23 cellular contexts compared by ENCODE assay signal in genomic region chr6:37555040-37555781, GRCh38. TPM values are rescaled to one million over a fixed set of nuclear protein-coding genes. Genes with fewer than 3 reads are reported as not detected.
DNase-seq lines count a peak whose midpoint lies in the region; FAIRE-seq and TF ChIP-seq lines count a peak whose summit lies in the region.
"Had no signal": no experiment of that assay in that cellular context is flagged by ENCODE, and none has a peak within 500 bp of the region (broad histone marks: within the 10 kb centered on the region; RNA-seq: fewer than 3 reads in every experiment).

No MANE protein-coding gene starts in this region.

- no peak overlapping the region for H3K4ac ChIP-seq in neuronal stem cell (ENCODE audit: low read length)

- TF ChIP-seq POLR2A in GM19193 (IDR thresholded peaks at IDR 0.05; ENCODE audit: extremely low read depth, insufficient read depth, insufficient read length): peak; percentile 66

- no peak overlapping the region for H3K23ac ChIP-seq in neuronal stem cell (ENCODE audit: low read depth, low read length, poor library complexity)

- WGBS in neuronal stem cell (ENCODE audit: extremely low coverage in 2 of 2, insufficient read length in 2 of 2, insufficient replicate concordance in 1 of 2), 2 donors: no CpG with 5 or more reads among the region's 17 CpGs

- H3K4me3 ChIP-seq in GM06990 (replicated peaks; ENCODE audit: low read depth, low read length) (peak overlapping the region; percentile 70), neuronal stem cell (ENCODE audit: low read length in 2 of 2) (no peak overlapping the region)
- H3K4me3 ChIP-seq: heart right ventricle, K562, upper lobe of right lung had no signal

- no peak for FAIRE-seq in GM19239 (lab: Jason Lieb, UNC)
- FAIRE-seq: K562 had no signal

- H3K36me3 ChIP-seq in GM06990 (ENCODE audit: control insufficient read depth, insufficient read depth, low read length) (peaks cover 4% of the 10 kb centered on the region), neuronal stem cell (replicated peaks in 1 of 2; ENCODE audit: control insufficient read depth in 2 of 2, insufficient read depth in 2 of 2, low read length in 2 of 2) (no peaks in the 10 kb centered on the region)
- H3K36me3 ChIP-seq: heart right ventricle, neutrophil, upper lobe of right lung, WERI-Rb-1 had no signal

- no peak overlapping the region for H2BK15ac ChIP-seq in neuronal stem cell (ENCODE audit: low read length)

- H3K27me3 ChIP-seq in GM06990 (replicated peaks; ENCODE audit: control insufficient read depth, insufficient read depth, low read length) (no peaks in the 10 kb centered on the region), neuronal stem cell (ENCODE audit: control insufficient read depth in 3 of 3, insufficient read depth in 3 of 3, low read depth in 1 of 3, low read length in 3 of 3) (no peaks in the 10 kb centered on the region)

- H3K9ac ChIP-seq in neuronal stem cell (ENCODE audit: low read depth, low read length, poor library complexity): no peak overlapping the region

- no peak overlapping the region for H2AFZ ChIP-seq in neuronal stem cell (ENCODE audit: low read length)

- intact Hi-C loops in activated T-helper 1 cell treated with anti-CD3 and anti-CD28 coated beads, Interleukin-12 subunit alpha, Interleukin-12 subunit beta, Interleukin-2, Interleukin-4 antibody, amounts not matched to agents 30 ng/mL and 10 ng/mL and 1 ng/mL, durations not matched to agents 14 hours and 24 hours and 36 hours (cut with micrococcal nuclease): loop anchor here (10.0 kb wide), 1 partner anchor 1560 kb away; the partner anchor contains the start of gene SAYSD1

- no peak overlapping the region for H3K4me2 ChIP-seq in neuronal stem cell (ENCODE audit: insufficient read depth, low read length, poor library complexity, severe bottlenecking)

- peaks cover 45 to 57% of the 10 kb centered on the region in 2 donors for H3K4me1 ChIP-seq in neuronal stem cell (ENCODE audit: control insufficient read depth in 2 of 2, insufficient read depth in 1 of 2, low read depth in 1 of 2, low read length in 2 of 2)

- H3K27me3 Mint-ChIP-seq in activated T-helper 1 cell treated with anti-CD3 and anti-CD28 coated beads, Interleukin-12 subunit alpha, Interleukin-12 subunit beta, Interleukin-2, Interleukin-4 antibody, amounts not matched to agents 30 ng/mL and 10 ng/mL and 1 ng/mL, durations not matched to agents 14 hours and 24 hours and 36 hours (ENCODE audit: insufficient read depth): peaks cover 17% of the 10 kb centered on the region
- H3K27me3 Mint-ChIP-seq: effector memory CD8-positive, alpha-beta T cell had no signal

- H3K4me3 Mint-ChIP-seq in activated T-helper 1 cell treated with anti-CD3 and anti-CD28 coated beads, Interleukin-12 subunit alpha, Interleukin-12 subunit beta, Interleukin-2, Interleukin-4 antibody, amounts not matched to agents 30 ng/mL and 10 ng/mL and 1 ng/mL, durations not matched to agents 14 hours and 24 hours and 36 hours: no peak overlapping the region
- H3K4me3 Mint-ChIP-seq: activated CD8-positive, alpha-beta T cell treated with anti-CD3 and anti-CD28 coated beads for 36 hours; activated T-cell treated with anti-CD3 and anti-CD28 coated beads, Interleukin-2, amount 50 U/mL, for 72 hours; effector memory CD8-positive, alpha-beta T cell; mesothelial cell of epicardium had no signal

- no peak overlapping the region for H3K27ac ChIP-seq in neuronal stem cell (replicated peaks; ENCODE audit: low read length)
- H3K27ac ChIP-seq: heart right ventricle, HL-60, neutrophil, upper lobe of right lung, WERI-Rb-1 had no signal

- H2AK5ac ChIP-seq in neuronal stem cell (ENCODE audit: low read depth, low read length): peak overlapping the region; percentile 29

- no peaks in the 10 kb centered on the region for H3K79me1 ChIP-seq in neuronal stem cell (ENCODE audit: low read depth, low read length)

- H3K9me3 Mint-ChIP-seq in activated T-helper 1 cell treated with anti-CD3 and anti-CD28 coated beads, Interleukin-12 subunit alpha, Interleukin-12 subunit beta, Interleukin-2, Interleukin-4 antibody, amounts not matched to agents 30 ng/mL and 10 ng/mL and 1 ng/mL, durations not matched to agents 14 hours and 24 hours and 36 hours: no peaks in the 10 kb centered on the region
- H3K9me3 Mint-ChIP-seq: activated CD8-positive, alpha-beta T cell treated with anti-CD3 and anti-CD28 coated beads for 36 hours; activated T-cell treated with anti-CD3 and anti-CD28 coated beads, Interleukin-2, amount 50 U/mL, for 72 hours; effector memory CD8-positive, alpha-beta T cell; mesothelial cell of epicardium had no signal

- H2BK120ac ChIP-seq in neuronal stem cell (ENCODE audit: low read depth, low read length): no peak overlapping the region

- H3K18ac ChIP-seq in neuronal stem cell (ENCODE audit: low read length): peak overlapping the region; percentile 24

- no peak overlapping the region for H3K14ac ChIP-seq in neuronal stem cell (ENCODE audit: low read length)

- no peak for TF ChIP-seq CTCF in GM06990 (IDR thresholded peaks at IDR 0.05; ENCODE audit: insufficient read depth, low read length, poor library complexity, severe bottlenecking)

- no peaks in the 10 kb centered on the region for H3K36me3 Mint-ChIP-seq in activated T-helper 1 cell treated with anti-CD3 and anti-CD28 coated beads, Interleukin-12 subunit alpha, Interleukin-12 subunit beta, Interleukin-2, Interleukin-4 antibody, amounts not matched to agents 30 ng/mL and 10 ng/mL and 1 ng/mL, durations not matched to agents 14 hours and 24 hours and 36 hours (ENCODE audit: low read depth)
- H3K36me3 Mint-ChIP-seq: mesothelial cell of epicardium had no signal

- H3K27ac Mint-ChIP-seq in activated T-helper 1 cell treated with anti-CD3 and anti-CD28 coated beads, Interleukin-12 subunit alpha, Interleukin-12 subunit beta, Interleukin-2, Interleukin-4 antibody, amounts not matched to agents 30 ng/mL and 10 ng/mL and 1 ng/mL, durations not matched to agents 14 hours and 24 hours and 36 hours: peak overlapping the region; percentile 27
- H3K27ac Mint-ChIP-seq: activated T-cell treated with anti-CD3 and anti-CD28 coated beads, Interleukin-2, amount 50 U/mL, for 72 hours had no signal

- no peak overlapping the region for H2BK12ac ChIP-seq in neuronal stem cell (ENCODE audit: low read length)

- H2BK5ac ChIP-seq in neuronal stem cell (ENCODE audit: low read length): no peak overlapping the region

- no peak overlapping the region for H4K8ac ChIP-seq in neuronal stem cell (ENCODE audit: low read depth, low read length)

- DNase-seq in GM06990 (ENCODE audit: extremely low read depth, insufficient read length) (peak; percentile 76), neuronal stem cell (ENCODE audit: low spot score) (no peak), inferior parietal cortex (ENCODE audit: extremely low spot score) (no peak), EL (no peak), NCI-H510A treated with DMSO at 0.1 percent for 48 hours (lab: John Stamatoyannopoulos, UW) (no peak), GM19239 (ENCODE audit: insufficient read length, low spot score) (no peak)
- DNase-seq in activated T-helper 1 cell treated with anti-CD3 and anti-CD28 coated beads, Interleukin-12 subunit alpha, Interleukin-12 subunit beta, Interleukin-2, Interleukin-4 antibody, amounts not matched to agents 30 ng/mL and 10 ng/mL and 1 ng/mL, durations not matched to agents 14 hours and 24 hours and 36 hours (ENCODE audit: low spot score): no peak
- DNase-seq: activated CD8-positive, alpha-beta T cell treated with anti-CD3 and anti-CD28 coated beads for 36 hours; activated T-cell treated with anti-CD3 and anti-CD28 coated beads, Interleukin-2, amount 50 U/mL, for 72 hours; central memory CD4-positive, alpha-beta T cell; effector memory CD8-positive, alpha-beta T cell; heart right ventricle; NCI-H1048; NCI-H2081 treated with DMSO at 0.1 percent for 48 hours; NCI-H526 treated with DMSO at 0.1 percent for 48 hours; RPMI8226; upper lobe of right lung; WERI-Rb-1 had no signal

- H3K9me3 ChIP-seq in neuronal stem cell (replicated peaks in 1 of 2; ENCODE audit: control insufficient read depth in 2 of 2, insufficient read depth in 1 of 2, low read depth in 1 of 2, low read length in 2 of 2): no peaks in the 10 kb centered on the region
- H3K9me3 ChIP-seq: heart right ventricle, neutrophil, upper lobe of right lung had no signal

- peaks cover 41% of the 10 kb centered on the region for H3K4me1 Mint-ChIP-seq in activated T-helper 1 cell treated with anti-CD3 and anti-CD28 coated beads, Interleukin-12 subunit alpha, Interleukin-12 subunit beta, Interleukin-2, Interleukin-4 antibody, amounts not matched to agents 30 ng/mL and 10 ng/mL and 1 ng/mL, durations not matched to agents 14 hours and 24 hours and 36 hours (ENCODE audit: low read depth)

- no peak overlapping the region for H4K91ac ChIP-seq in neuronal stem cell (ENCODE audit: low read depth, low read length, poor library complexity)

RNA-seq across cellular contexts. Expression of gene CCDC167, which starts 55.5 kb away (rescaled TPM):
- total RNA-seq in activated T-helper 1 cell treated with anti-CD3 and anti-CD28 coated beads, Interleukin-12 subunit alpha, Interleukin-12 subunit beta, Interleukin-2, Interleukin-4 antibody, amounts not matched to agents 30 ng/mL and 10 ng/mL and 1 ng/mL, durations not matched to agents 14 hours and 24 hours and 36 hours: 66.6 and 72.4 TPM in 2 replicates
- 113 TPM for polyA plus RNA-seq in neuronal stem cell (2013, experiment 1 of 2)
- 106 TPM for polyA plus RNA-seq in neuronal stem cell (2013, experiment 2 of 2)
